Comparison of ENCODE assay signal across 7 cellular contexts in the genomic region with DNA sequence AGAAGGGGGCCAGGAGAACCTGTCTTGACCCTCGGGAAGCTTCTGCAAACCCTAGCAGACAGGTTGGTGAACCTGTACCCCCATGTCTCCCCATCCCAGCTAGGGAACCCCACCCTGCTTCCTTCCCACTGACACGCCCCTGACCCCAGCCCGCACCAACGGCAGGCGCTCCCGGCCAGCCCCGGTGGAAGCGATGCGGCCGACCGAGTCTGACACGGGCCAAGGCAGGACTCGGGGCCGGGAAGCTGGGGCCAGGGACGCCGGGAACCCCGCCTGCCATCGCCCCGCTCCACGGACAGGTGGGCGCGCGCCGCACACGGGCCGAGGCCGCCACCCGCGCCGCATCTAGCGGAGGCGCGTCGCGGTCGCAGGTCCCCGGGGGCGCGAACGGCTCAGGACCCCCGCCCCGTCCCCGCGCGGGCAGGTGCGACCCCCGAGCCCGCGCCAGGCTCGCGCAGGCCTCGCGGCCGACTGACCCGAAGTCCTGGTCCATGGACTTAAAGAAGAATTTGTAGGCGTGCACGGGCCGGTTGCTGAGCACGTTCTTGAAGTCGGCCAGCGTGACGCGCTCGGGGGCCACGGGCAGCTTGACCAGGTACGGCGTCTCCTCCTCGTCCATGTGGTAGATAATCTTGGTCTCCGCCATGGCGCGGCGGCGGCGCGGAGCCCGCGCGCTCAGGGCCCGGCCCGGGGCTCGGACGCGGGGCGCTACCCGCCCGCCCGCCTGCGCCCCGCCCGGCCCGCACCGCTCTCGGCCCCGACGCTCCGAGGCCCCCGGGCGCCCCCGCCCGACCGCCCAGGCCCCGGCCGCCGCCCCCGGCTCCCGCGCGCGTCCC. TPM values are rescaled to one million over a fixed set of nuclear protein-coding genes. Genes with fewer than 3 reads are reported as not detected.
DNase-seq lines count a peak whose midpoint lies in the region; ATAC-seq and TF ChIP-seq lines count a peak whose summit lies in the region.

No MANE protein-coding gene starts in this region.

- H2BK120ac ChIP-seq in trophoblast cell (ENCODE audit: insufficient read depth, low read length, poor library complexity) = peak overlapping the region; percentile 47

- peak overlapping the region; percentile 82 for H4K12ac ChIP-seq in trophoblast cell (ENCODE audit: low read depth, low read length)

- H2BK5ac ChIP-seq in trophoblast cell (ENCODE audit: low read depth, low read length, poor library complexity) = peak overlapping the region; percentile 35

- WGBS in trophoblast cell (ENCODE audit: extremely low coverage, insufficient coverage, insufficient read length) = no CpG with 5 or more reads among the region's 109 CpGs

- H3K36me3 ChIP-seq in SK-N-MC (ENCODE audit: insufficient read depth, low read length) (no peaks in the 10 kb centered on the region), fibroblast of lung (ENCODE audit: control insufficient read depth, insufficient read depth, low read length) (peaks cover 12% of the 10 kb centered on the region), trophoblast cell (ENCODE audit: control insufficient read depth in 1 of 2, insufficient read depth in 2 of 2, low read length in 2 of 2) (peaks cover 17 to 22% of the 10 kb centered on the region in 2 experiments)

- peak overlapping the region; percentile 96 for H3K18ac ChIP-seq in trophoblast cell (ENCODE audit: low read length)

- H3K23ac ChIP-seq in trophoblast cell (ENCODE audit: low read length) = no peak overlapping the region

- DNase-seq in SK-N-MC (ENCODE audit: low read depth, low spot score) = no peak
- DNase-seq in fibroblast of lung (ENCODE audit: low read depth in 2 of 2) = peak; percentile 49 to 54
- DNase-seq in trophoblast cell = peak; percentile 46 to 68
- no peak for DNase-seq in RPMI8226
- DNase-seq in NCI-H187 treated with DMSO at 0.1 percent for 48 hours (lab: John Stamatoyannopoulos, UW) = no peak

- H3K27ac ChIP-seq in SK-N-MC (no peak overlapping the region), fibroblast of lung (ENCODE audit: insufficient read depth, low read length) (peak overlapping the region; percentile 66), trophoblast cell (ENCODE audit: low read depth, low read length) (peak overlapping the region; percentile 23)

- ATAC-seq in GM18909 (IDR thresholded peaks at IDR 0.05; ENCODE audit: poor library complexity, unreplicated experiment) (peak; percentile 30), HG02870 (IDR thresholded peaks at IDR 0.05; ENCODE audit: unreplicated experiment) (peak; percentile 21)

- peak overlapping the region; percentile 94 for H3K4ac ChIP-seq in trophoblast cell (ENCODE audit: low read depth, low read length)

- H2AFZ ChIP-seq in fibroblast of lung (ENCODE audit: low read length) = no peak overlapping the region
- peak overlapping the region; percentile 75 for H2AFZ ChIP-seq in trophoblast cell (ENCODE audit: insufficient read depth, low read length, poor library complexity)

- H4K20me1 ChIP-seq in fibroblast of lung (ENCODE audit: control insufficient read depth, extremely low read depth, insufficient read depth, low read length) = no peaks in the 10 kb centered on the region

- H2AK5ac ChIP-seq in trophoblast cell (ENCODE audit: low read length) = peak overlapping the region; percentile 69

- peak overlapping the region; percentile 95 for H3K14ac ChIP-seq in trophoblast cell (ENCODE audit: low read length)

- H3K9me3 ChIP-seq in SK-N-MC (ENCODE audit: low read depth, low read length) (no peaks in the 10 kb centered on the region), fibroblast of lung (ENCODE audit: control insufficient read depth, insufficient read depth, low read depth, low read length) (no peaks in the 10 kb centered on the region), trophoblast cell (ENCODE audit: insufficient read depth, low read depth, low read length) (no peaks in the 10 kb centered on the region)

- H3K9ac ChIP-seq in SK-N-MC (ENCODE audit: insufficient read length) = peak overlapping the region; percentile 77
- H3K9ac ChIP-seq in fibroblast of lung (ENCODE audit: insufficient read depth, low read length) = peak overlapping the region; percentile 69
- H3K9ac ChIP-seq in trophoblast cell (ENCODE audit: low read length) = peak overlapping the region; percentile 80

- H3K27me3 ChIP-seq in fibroblast of lung (ENCODE audit: control insufficient read depth, insufficient read depth, low read length) = no peaks in the 10 kb centered on the region
- H3K27me3 ChIP-seq in trophoblast cell (ENCODE audit: insufficient read depth, low read length) = no peaks in the 10 kb centered on the region

- H3K79me1 ChIP-seq in trophoblast cell (ENCODE audit: low read length) = peaks cover 14% of the 10 kb centered on the region

- peak overlapping the region; percentile 67 for H4K91ac ChIP-seq in trophoblast cell (ENCODE audit: low read depth, low read length)

- H3K4me2 ChIP-seq in fibroblast of lung (ENCODE audit: extremely low read depth, insufficient read depth, low read length) (peak overlapping the region; percentile 89), trophoblast cell (ENCODE audit: low read length) (peak overlapping the region; percentile 73)

- H2BK12ac ChIP-seq in trophoblast cell (ENCODE audit: low read length) = no peak overlapping the region

- H3K4me3 ChIP-seq in SK-N-MC (peak overlapping the region; percentile 87), fibroblast of lung (replicated peaks in 1 of 4; ENCODE audit: control extremely low read depth in 1 of 4, insufficient read depth in 1 of 4, low read depth in 3 of 4, low read length in 4 of 4) (peak overlapping the region; percentile 74 to 82 (median 78)), trophoblast cell (ENCODE audit: low read depth, low read length) (peak overlapping the region; percentile 82)

- peak overlapping the region; percentile 84 for H4K8ac ChIP-seq in trophoblast cell (ENCODE audit: low read depth, low read length)

- no peak for TF ChIP-seq CTCF in fibroblast of lung (conservative IDR thresholded peaks at IDR 0.05 in 1 of 2, IDR thresholded peaks at IDR 0.05 in 1 of 2; ENCODE audit: low read depth in 1 of 2, low read length in 2 of 2)

- H3K4me1 ChIP-seq in fibroblast of lung (ENCODE audit: control insufficient read depth, extremely low read depth, insufficient read depth, low read length) (peaks cover 40% of the 10 kb centered on the region), trophoblast cell (ENCODE audit: control insufficient read depth in 1 of 2, insufficient read depth in 2 of 2, low read length in 2 of 2) (peaks cover 23 to 45% of the 10 kb centered on the region in 2 experiments)

- H3K79me2 ChIP-seq in fibroblast of lung (ENCODE audit: control insufficient read depth, insufficient read depth, low read length) (peaks cover 69% of the 10 kb centered on the region), trophoblast cell (ENCODE audit: control insufficient read depth, insufficient read depth, low read length, poor library complexity) (peaks cover 28% of the 10 kb centered on the region)

RNA-seq across cellular contexts. Expression of a gene that starts 0.6 kb away (rescaled TPM):
- 78.3 and 107 TPM in 2 replicates for total RNA-seq in fibroblast of lung
- polyA plus RNA-seq in fibroblast of lung = 9.1 and 12.5 TPM in 2 replicates
- polyA plus RNA-seq in fibroblast of lung (2012) = 23.4 and 43.6 TPM in 2 replicates
- polyA minus RNA-seq in fibroblast of lung (ENCODE audit: low replicate concordance) = 14.8 and 16.0 TPM in 2 replicates
- polyA plus RNA-seq in trophoblast cell (2013) = 49.5 and 53.4 TPM in 2 replicates

RNA-seq across cellular contexts. Expression of a gene that starts 9.7 kb away (rescaled TPM):
- 262 and 397 TPM in 2 replicates for total RNA-seq in fibroblast of lung
- polyA plus RNA-seq in fibroblast of lung = 205 and 239 TPM in 2 replicates
- 320 and 409 TPM in 2 replicates for polyA plus RNA-seq in fibroblast of lung (2012)
- 638 and 877 TPM in 2 replicates for polyA minus RNA-seq in fibroblast of lung (ENCODE audit: low replicate concordance)
- polyA plus RNA-seq in trophoblast cell (2013) = 198 and 200 TPM in 2 replicates

RNA-seq across cellular contexts. Expression of a gene that starts 17.6 kb away (rescaled TPM):
- total RNA-seq in fibroblast of lung = 0.17 and 0.26 TPM in 2 replicates
- polyA plus RNA-seq in fibroblast of lung = 0.01 and 0.02 TPM in 2 replicates
- polyA plus RNA-seq in fibroblast of lung (2012) = 0.06 and 0.13 TPM in 2 replicates
- polyA minus RNA-seq in fibroblast of lung (ENCODE audit: low replicate concordance) = not detected in 2 replicates
- polyA plus RNA-seq in trophoblast cell (2013) = 0.17 and 0.21 TPM in 2 replicates

RNA-seq across cellular contexts. Expression of a gene that starts 24.0 kb away (rescaled TPM):
- total RNA-seq in fibroblast of lung = 9.0 and 10.1 TPM in 2 replicates
- 6.0 and 6.2 TPM in 2 replicates for polyA plus RNA-seq in fibroblast of lung
- 13.5 and 18.1 TPM in 2 replicates for polyA plus RNA-seq in fibroblast of lung (2012)
- polyA minus RNA-seq in fibroblast of lung (ENCODE audit: low replicate concordance) = 4.4 and 5.6 TPM in 2 replicates
- polyA plus RNA-seq in trophoblast cell (2013) = 20.9 and 21.3 TPM in 2 replicates

RNA-seq across cellular contexts. Expression of a gene that starts 24.2 kb away (rescaled TPM):
- 46.2 and 69.2 TPM in 2 replicates for total RNA-seq in fibroblast of lung
- 44.1 and 73.0 TPM in 2 replicates for polyA plus RNA-seq in fibroblast of lung
- 67.0 and 92.9 TPM in 2 replicates for polyA plus RNA-seq in fibroblast of lung (2012)
- 210 and 377 TPM in 2 replicates for polyA minus RNA-seq in fibroblast of lung (ENCODE audit: low replicate concordance)
- 86.5 and 92.0 TPM in 2 replicates for polyA plus RNA-seq in trophoblast cell (2013)

Comparison
In these comparisons a context has a peak if more than half of its experiments do, and no peak if none do; other contexts are left out.
1. DNase-seq: peak in fibroblast of lung (2 of 2) and trophoblast cell (2 of 2); none in SK-N-MC (single experiment), RPMI8226 (single experiment) and NCI-H187 treated with DMSO at 0.1 percent for 48 hours (single experiment).
2. Peak in every context shown above with its lines, with median percentiles within 50 percentile points of each other: H3K4me3 ChIP-seq and H3K9ac ChIP-seq.